ENCODE assay signal across 14 cellular contexts in the genomic region with DNA sequence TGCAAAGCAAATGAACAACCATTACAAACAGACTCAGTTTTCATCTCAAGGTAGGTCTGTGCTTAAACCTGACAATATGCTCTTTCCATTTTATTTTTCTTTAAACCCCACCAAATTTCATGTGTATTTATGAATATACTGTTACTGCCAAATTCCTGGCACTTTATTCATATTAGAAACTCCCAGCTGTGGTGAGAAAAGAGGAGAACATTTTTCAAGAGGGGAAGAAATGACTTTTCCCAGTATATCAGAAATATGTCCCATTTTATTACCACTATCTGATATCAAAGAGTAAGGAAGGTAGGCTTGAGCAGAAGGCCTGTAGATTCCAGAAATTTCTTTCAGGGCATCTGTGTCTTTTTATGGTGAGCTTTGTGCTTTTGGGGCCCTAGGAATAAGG.
DNase-seq lines count a peak whose midpoint lies in the region; ATAC-seq, FAIRE-seq and TF ChIP-seq lines count a peak whose summit lies in the region.
"Had no signal": no experiment of that assay in that cellular context is flagged by ENCODE, and none has a peak within 500 bp of the region (broad histone marks: within the 10 kb centered on the region; RNA-seq: fewer than 3 reads in every experiment).

No MANE protein-coding gene starts in this region.

- H2AK9ac ChIP-seq in IMR-90 (replicated peaks; ENCODE audit: low read depth, low read length, poor library complexity): peak overlapping the region; percentile 16

- BruUV-seq in IMR-90 (replicated peaks; lab: Mats Ljungman, UMichigan): no TSS peak
- no TSS peak for BruUV-seq in K562 (replicated peaks; lab: Mats Ljungman, UMichigan)
- no TSS peak for BruUV-seq in Caco-2 (replicated peaks; lab: Mats Ljungman, UMichigan)

- H3K9me3 ChIP-seq in IMR-90 (ENCODE audit: control insufficient read depth, insufficient read depth, low read length) (no peaks in the 10 kb centered on the region), K562 (replicated peaks; ENCODE audit: control insufficient read depth, insufficient read depth, low read depth, low read length) (no peaks in the 10 kb centered on the region; the same call in 1 of the 2 replicates), osteoblast (ENCODE audit: low read depth, low read length) (no peaks in the 10 kb centered on the region), Caco-2 (no peaks in the 10 kb centered on the region)
- H3K9me3 ChIP-seq: Peyer's patch had no signal

- peak overlapping the region; percentile 83 for H2BK120ac ChIP-seq in IMR-90 (ENCODE audit: low read depth, low read length)

- H2BK20ac ChIP-seq in IMR-90 (ENCODE audit: low read depth, low read length): peak overlapping the region; percentile 72

- no peak for FAIRE-seq in K562 (lab: Jason Lieb, UNC)

- H3K4me2 ChIP-seq in IMR-90 (ENCODE audit: low read depth, low read length) (no peak overlapping the region), K562 (ENCODE audit: insufficient read depth, low read length) (peak overlapping the region; percentile 71), osteoblast (ENCODE audit: insufficient read depth, low read length) (peak overlapping the region; percentile 47)

- H3K18ac ChIP-seq in IMR-90 (ENCODE audit: low read depth, low read length): peak overlapping the region; percentile 12; the same call in 1 of the 2 replicates

- H3K4me1 ChIP-seq in ACC112 (ENCODE audit: control insufficient read depth, insufficient read depth, low read length, unreplicated experiment): peaks cover 18% of the 10 kb centered on the region
- H3K4me1 ChIP-seq in IMR-90 (ENCODE audit: control insufficient read depth, insufficient read depth, low read length): peaks cover 4% of the 10 kb centered on the region; the same call in 1 of the 2 replicates
- H3K4me1 ChIP-seq in K562 (replicated peaks in 1 of 2; ENCODE audit: control insufficient read depth in 2 of 2, insufficient read depth in 2 of 2, low read length in 2 of 2): peaks cover 0 to 21% of the 10 kb centered on the region in 2 experiments; a peak in 3 of 5 replicates
- H3K4me1 ChIP-seq in osteoblast (ENCODE audit: insufficient read depth, low read length): peaks cover 35% of the 10 kb centered on the region
- no peaks in the 10 kb centered on the region for H3K4me1 ChIP-seq in Caco-2
- H3K4me1 ChIP-seq: Peyer's patch had no signal

- peak overlapping the region; percentile 50 for H3K4ac ChIP-seq in IMR-90 (ENCODE audit: low read depth, low read length)

- peak overlapping the region; percentile 19; the same call in 1 of the 2 replicates for H4K5ac ChIP-seq in IMR-90 (ENCODE audit: low read depth, low read length)

- H4K91ac ChIP-seq in IMR-90 (ENCODE audit: insufficient read depth, low read depth, low read length): peak overlapping the region; percentile 22; the same call in 1 of the 2 replicates

- peak overlapping the region; percentile 30 for H2BK5ac ChIP-seq in IMR-90 (ENCODE audit: low read depth, low read length, poor library complexity, severe bottlenecking)

- in situ Hi-C loops in IMR-90 (cut with MboI; ENCODE audit: low sequenced_read_pairs) (no loop called here), K562 (cut with MboI) (no loop called here)

- H3K4me1 Mint-ChIP-seq in activated CD8-positive, alpha-beta memory T cell treated with anti-CD3 and anti-CD28 coated beads, Interleukin-2, amount 10 ng/mL, durations not matched to agents 7 days and 5 days: no peaks in the 10 kb centered on the region
- no peaks in the 10 kb centered on the region for H3K4me1 Mint-ChIP-seq in Caco-2 (ENCODE audit: low read depth, unreplicated experiment)

- H4K20me1 ChIP-seq in IMR-90 (ENCODE audit: insufficient read depth, low read length) (no peaks in the 10 kb centered on the region), K562 (replicated peaks; ENCODE audit: control insufficient read depth, insufficient read depth, low read length) (no peaks in the 10 kb centered on the region), osteoblast (ENCODE audit: insufficient read depth, low read length) (no peaks in the 10 kb centered on the region)

- peak overlapping the region; percentile 72 for H2AK5ac ChIP-seq in IMR-90 (ENCODE audit: low read depth, low read length)

- dilution Hi-C loops in IMR-90 (cut with HindIII; ENCODE audit: low sequenced_read_pairs, unreplicated experiment): no loop called here

- H3K9me1 ChIP-seq in IMR-90 (ENCODE audit: insufficient read depth, low read length) (no peaks in the 10 kb centered on the region), K562 (ENCODE audit: control insufficient read depth, insufficient read depth, low read length) (no peaks in the 10 kb centered on the region)

- no peak overlapping the region for H3K27ac Mint-ChIP-seq in activated CD8-positive, alpha-beta memory T cell treated with anti-CD3 and anti-CD28 coated beads, Interleukin-2, amount 10 ng/mL, durations not matched to agents 7 days and 5 days
- no peak overlapping the region for H3K27ac Mint-ChIP-seq in Caco-2 (ENCODE audit: unreplicated experiment)

- no peak for TF ChIP-seq RAD21 in IMR-90 (IDR thresholded peaks at IDR 0.05; ENCODE audit: low read length)
- no peak for TF ChIP-seq RAD21 in K562 (CRISPR knock-in tag; conservative IDR thresholded peaks at IDR 0.05 in 1 of 2, IDR thresholded peaks at IDR 0.05 in 1 of 2)

- no peak for DNase-seq in IMR-90
- no peak for DNase-seq in K562 (ENCODE audit: extremely low read depth in 1 of 4, low spot score in 3 of 4)
- peak; percentile 48 for DNase-seq in osteoblast (ENCODE audit: insufficient read length, low spot score, missing footprints)
- DNase-seq in RWPE1 (ENCODE audit: low spot score): no peak
- no peak for DNase-seq in NCI-H2227 (lab: John Stamatoyannopoulos, UW; ENCODE audit: unreplicated experiment)
- no peak for DNase-seq in activated CD8-positive, alpha-beta memory T cell treated with anti-CD3 and anti-CD28 coated beads, Interleukin-2, amount 10 ng/mL, durations not matched to agents 7 days and 5 days
- DNase-seq in Caco-2: no peak
- DNase-seq: C1 segment of cervical spinal cord, NCI-H146, NCI-H2081, NCI-H510A treated with DMSO at 0.1 percent for 48 hours, NCI-H82, Peyer's patch had no signal

- CTCF ChIA-PET in IMR-90 (lab: Yijun Ruan, JAX) (no interaction called here), K562 (lab: Yijun Ruan, JAX; ENCODE audit: low intra/inter-chr PET ratio) (no interaction called here), RWPE1 (lab: Yijun Ruan, JAX) (interaction anchor here (0.6 kb wide), 1 partner anchor 166 kb away, joined by 6 read pairs; no protein-coding TSS in a partner anchor), Caco-2 (lab: Charles Lee) (no interaction called here)
- CTCF ChIA-PET in activated CD8-positive, alpha-beta memory T cell treated with anti-CD3 and anti-CD28 coated beads, Interleukin-2, amount 10 ng/mL, durations not matched to agents 7 days and 5 days (lab: Charles Lee): no interaction called here

- H3K9ac ChIP-seq in IMR-90 (ENCODE audit: low read depth, low read length): no peak overlapping the region
- peak overlapping the region in 1 of 2 experiments; percentile 55; a peak in 2 of 4 replicates for H3K9ac ChIP-seq in K562 (ENCODE audit: insufficient read depth in 1 of 2, low read depth in 2 of 2, low read length in 2 of 2)

- H3K4me3 ChIP-seq in ACC112 (ENCODE audit: low read depth, low read length) (0 out of 2 replicates have a peak overlapping the region, but pooled peaks have one; percentile 24), IMR-90 (ENCODE audit: insufficient read depth, low read depth, low read length) (no peak overlapping the region), K562 (peak overlapping the region; percentile 19), osteoblast (ENCODE audit: insufficient read depth, low read length) (no peak overlapping the region), Caco-2 (ENCODE audit: low read depth, low read length) (no peak overlapping the region)
- H3K4me3 ChIP-seq: Peyer's patch had no signal

- POLR2A ChIA-PET in IMR-90 (lab: Charles Lee; ENCODE audit: unreplicated experiment) (no interaction called here), K562 (lab: Yijun Ruan, JAX) (no interaction called here), RWPE1 (lab: Yijun Ruan, JAX; ENCODE audit: low non-redundant PET) (no interaction called here), Caco-2 (lab: Charles Lee) (no interaction called here)

- peak overlapping the region; percentile 7; the same call in 1 of the 3 replicates for H2BK15ac ChIP-seq in IMR-90 (ENCODE audit: low read depth, low read length)

- no peak overlapping the region for H3K14ac ChIP-seq in IMR-90 (replicated peaks; ENCODE audit: low read depth, low read length)

- no peak overlapping the region for H3K4me3 Mint-ChIP-seq in activated CD8-positive, alpha-beta memory T cell treated with anti-CD3 and anti-CD28 coated beads, Interleukin-2, amount 10 ng/mL, durations not matched to agents 7 days and 5 days
- H3K4me3 Mint-ChIP-seq in Caco-2 (ENCODE audit: unreplicated experiment): no peak overlapping the region

- H3K27ac ChIP-seq in ACC112 (ENCODE audit: low read depth, low read length) (peak overlapping the region; percentile 90), IMR-90 (ENCODE audit: insufficient read depth, low read length) (no peak overlapping the region; the same call in 1 of the 2 replicates), K562 (ENCODE audit: extremely low read depth, low read depth, low read length) (peak overlapping the region; percentile 87), osteoblast (ENCODE audit: low read depth, low read length) (peak overlapping the region; percentile 95), RWPE1 (no peak overlapping the region)
- H3K27ac ChIP-seq: Peyer's patch had no signal

- intact Hi-C loops in IMR-90 (cut with micrococcal nuclease): loop anchor here (1.0 to 10.0 kb wide), 2 partner anchors 49 to 186 kb away; partner anchors contain the start of gene ADAM12
- intact Hi-C loops in K562 (cut with micrococcal nuclease): no loop called here
- intact Hi-C loops in Caco-2 (cut with micrococcal nuclease; ENCODE audit: unreplicated experiment): no loop called here

- H4K8ac ChIP-seq in IMR-90 (ENCODE audit: low read depth in 2 of 2, low read length in 2 of 2): peak overlapping the region; percentile 35 to 45; a peak in 3 of 4 replicates

- no peaks in the 10 kb centered on the region for H3K27me3 Mint-ChIP-seq in activated CD8-positive, alpha-beta memory T cell treated with anti-CD3 and anti-CD28 coated beads, Interleukin-2, amount 10 ng/mL, durations not matched to agents 7 days and 5 days
- peaks cover 16% of the 10 kb centered on the region for H3K27me3 Mint-ChIP-seq in Caco-2 (ENCODE audit: insufficient read depth, unreplicated experiment)

- no peak for TF ChIP-seq CTCF in IMR-90 (conservative IDR thresholded peaks at IDR 0.05; ENCODE audit: low read depth, low read length)
- TF ChIP-seq CTCF in K562 (IDR thresholded peaks at IDR 0.05 in 2 of 3, conservative IDR thresholded peaks at IDR 0.05 in 1 of 3; ENCODE audit: insufficient read depth in 2 of 3, low read depth in 1 of 3, low read length in 3 of 3): no peak
- TF ChIP-seq CTCF in osteoblast (IDR thresholded peaks at IDR 0.05; ENCODE audit: extremely low read depth, low read depth, low read length): no peak
- no peak for TF ChIP-seq CTCF in RWPE1 (conservative IDR thresholded peaks at IDR 0.05; ENCODE audit: low read depth)
- TF ChIP-seq CTCF in Caco-2 (IDR thresholded peaks at IDR 0.05; ENCODE audit: insufficient read depth in 1 of 2, low read depth in 1 of 2, low read length in 1 of 2, severe bottlenecking in 1 of 2, unreplicated experiment in 1 of 2): no peak

- H2AFZ ChIP-seq in ACC112 (ENCODE audit: low read length, unreplicated experiment): no peak overlapping the region
- H2AFZ ChIP-seq in IMR-90 (replicated peaks; ENCODE audit: low read length, poor library complexity): peak overlapping the region; percentile 14
- peak overlapping the region; percentile 56 for H2AFZ ChIP-seq in K562 (ENCODE audit: low read depth, low read length)
- H2AFZ ChIP-seq in osteoblast (ENCODE audit: low read length): no peak overlapping the region

- H3K79me1 ChIP-seq in IMR-90 (ENCODE audit: low read depth in 1 of 2, low read length in 2 of 2): no peaks in the 10 kb centered on the region

- ATAC-seq in IMR-90 (ENCODE audit: low read depth): no peak
- ATAC-seq in K562: no peak
- ATAC-seq in activated CD8-positive, alpha-beta memory T cell treated with anti-CD3 and anti-CD28 coated beads, Interleukin-2, amount 10 ng/mL, durations not matched to agents 7 days and 5 days: no peak

- no peaks in the 10 kb centered on the region for H3K36me3 Mint-ChIP-seq in activated CD8-positive, alpha-beta memory T cell treated with anti-CD3 and anti-CD28 coated beads, Interleukin-2, amount 10 ng/mL, durations not matched to agents 7 days and 5 days
- H3K36me3 Mint-ChIP-seq in Caco-2 (ENCODE audit: insufficient read depth, unreplicated experiment): no peaks in the 10 kb centered on the region

- H3K23ac ChIP-seq in IMR-90 (ENCODE audit: low read depth, low read length): no peak overlapping the region

- TF ChIP-seq POLR2A in IMR-90 (IDR thresholded peaks at IDR 0.05; ENCODE audit: low read depth, low read length) (no peak), K562 (conservative IDR thresholded peaks at IDR 0.05) (no peak)

- TF ChIP-seq EP300 in K562 (IDR thresholded peaks at IDR 0.05; ENCODE audit: low read length): no peak

- 0 out of 2 replicates have a peak overlapping the region, but pooled peaks have one; percentile 28 for H3K56ac ChIP-seq in IMR-90 (ENCODE audit: extremely low read depth, insufficient read depth, low read length)

- H3K36me3 ChIP-seq in ACC112 (ENCODE audit: insufficient read depth, low read length) (no peaks in the 10 kb centered on the region), IMR-90 (ENCODE audit: control insufficient read depth, insufficient read depth, low read length) (no peaks in the 10 kb centered on the region), K562 (ENCODE audit: control insufficient read depth, insufficient read depth, low read length) (no peaks in the 10 kb centered on the region), osteoblast (ENCODE audit: insufficient read depth, low read length) (peaks cover 11% of the 10 kb centered on the region), Caco-2 (ENCODE audit: control insufficient read depth, insufficient read depth, low read length) (no peaks in the 10 kb centered on the region)
- H3K36me3 ChIP-seq: Peyer's patch had no signal

- H3K79me2 ChIP-seq in ACC112 (ENCODE audit: control insufficient read depth, insufficient read depth, low read length, unreplicated experiment) (peaks cover 2% of the 10 kb centered on the region), K562 (ENCODE audit: control insufficient read depth, insufficient read depth, low read length) (peaks cover 35% of the 10 kb centered on the region; the same call in 2 of the 3 replicates), osteoblast (ENCODE audit: insufficient read depth, low read length) (peaks cover 31% of the 10 kb centered on the region)

- H3K27me3 ChIP-seq in ACC112 (ENCODE audit: insufficient read depth, low read length) (no peaks in the 10 kb centered on the region), IMR-90 (ENCODE audit: control insufficient read depth, insufficient read depth, low read length) (no peaks in the 10 kb centered on the region), K562 (ENCODE audit: control insufficient read depth in 2 of 2, insufficient read depth in 2 of 2, low read length in 2 of 2) (no peaks in the 10 kb centered on the region), osteoblast (ENCODE audit: insufficient read depth, low read length) (no peaks in the 10 kb centered on the region), Caco-2 (replicated peaks; ENCODE audit: control insufficient read depth, insufficient read depth, low read length) (no peaks in the 10 kb centered on the region)
- H3K27me3 ChIP-seq: Peyer's patch had no signal

- H3K9me3 Mint-ChIP-seq in activated CD8-positive, alpha-beta memory T cell treated with anti-CD3 and anti-CD28 coated beads, Interleukin-2, amount 10 ng/mL, durations not matched to agents 7 days and 5 days (ENCODE audit: low read depth): peaks cover 6% of the 10 kb centered on the region
- H3K9me3 Mint-ChIP-seq in Caco-2 (ENCODE audit: unreplicated experiment): no peaks in the 10 kb centered on the region

Comparison
In these comparisons a context has a peak if more than half of its experiments do, and no peak if none do; other contexts are left out.
1. H2AFZ ChIP-seq: peak in IMR-90 (single experiment) and K562 (single experiment); none in ACC112 (single experiment) and osteoblast (single experiment).
2. H3K27ac ChIP-seq: peak in ACC112 (single experiment), K562 (single experiment) and osteoblast (single experiment); none in IMR-90 (single experiment) and RWPE1 (single experiment).
3. H3K4me3 ChIP-seq: peak in ACC112 (single experiment) and K562 (single experiment); none in IMR-90 (single experiment), osteoblast (single experiment) and Caco-2 (single experiment).